In genomic region chr6:27478141-27478705, GRCh38 we compare ENCODE assay signal across 7 cellular contexts. TPM values are rescaled to one million over a fixed set of nuclear protein-coding genes. Genes with fewer than 3 reads are reported as not detected.
DNase-seq lines count a peak whose midpoint lies in the region; ATAC-seq and TF ChIP-seq lines count a peak whose summit lies in the region.

No MANE protein-coding gene starts in this region.

- TF ChIP-seq CTCF in PC-9 (conservative IDR thresholded peaks at IDR 0.05) (no peak), fibroblast of lung (conservative IDR thresholded peaks at IDR 0.05 in 1 of 2, IDR thresholded peaks at IDR 0.05 in 1 of 2; ENCODE audit: low read depth in 1 of 2, low read length in 2 of 2) (no peak), progenitor cell of endocrine pancreas (IDR thresholded peaks at IDR 0.05; ENCODE audit: unreplicated experiment) (no peak)

- POLR2A ChIA-PET in PC-9 (lab: Charles Lee; ENCODE audit: unreplicated experiment), result no interaction called here

- peak overlapping the region; percentile 28 for H3K9ac ChIP-seq in fibroblast of lung (ENCODE audit: insufficient read depth, low read length)
- H3K9ac ChIP-seq in rectal smooth muscle tissue (ENCODE audit: low read length), result peak overlapping the region; percentile 25

- ATAC-seq in GM18868 (IDR thresholded peaks at IDR 0.05; ENCODE audit: unreplicated experiment), result peak; percentile 16
- peak; percentile 23 for ATAC-seq in HG02798 (IDR thresholded peaks at IDR 0.05; ENCODE audit: poor library complexity, unreplicated experiment)

- H4K20me1 ChIP-seq in PC-9 (ENCODE audit: insufficient read depth), result no peaks in the 10 kb centered on the region
- no peaks in the 10 kb centered on the region for H4K20me1 ChIP-seq in fibroblast of lung (ENCODE audit: control insufficient read depth, extremely low read depth, insufficient read depth, low read length)

- no peaks in the 10 kb centered on the region for H3K4me1 Mint-ChIP-seq in progenitor cell of endocrine pancreas (ENCODE audit: low read depth)

- intact Hi-C loops in PC-9 (cut with micrococcal nuclease; ENCODE audit: unreplicated experiment), result loop anchor here (5.0 to 10.0 kb wide), 5 partner anchors 183 to 417 kb away; a partner anchor contains a TSS

- DNase-seq in PC-9, result no peak
- peak; percentile 29 to 43 for DNase-seq in fibroblast of lung (ENCODE audit: low read depth in 2 of 2)
- no peak for DNase-seq in SKM-1 (lab: John Stamatoyannopoulos, UW; ENCODE audit: unreplicated experiment)
- DNase-seq in progenitor cell of endocrine pancreas (ENCODE audit: low spot score, unreplicated experiment), result no peak

- H3K4me2 ChIP-seq in PC-9 (peak overlapping the region; percentile 79), fibroblast of lung (ENCODE audit: extremely low read depth, insufficient read depth, low read length) (peak overlapping the region; percentile 93)

- H3K9me3 Mint-ChIP-seq in progenitor cell of endocrine pancreas (ENCODE audit: low read depth), result no peaks in the 10 kb centered on the region

- H3K79me2 ChIP-seq in PC-9 (ENCODE audit: low read depth), result no peaks in the 10 kb centered on the region
- H3K79me2 ChIP-seq in fibroblast of lung (ENCODE audit: control insufficient read depth, insufficient read depth, low read length), result no peaks in the 10 kb centered on the region

- H3K27me3 ChIP-seq in PC-9 (ENCODE audit: insufficient read depth, low read depth) (no peaks in the 10 kb centered on the region), fibroblast of lung (ENCODE audit: control insufficient read depth, insufficient read depth, low read length) (no peaks in the 10 kb centered on the region), rectal smooth muscle tissue (ENCODE audit: control insufficient read depth, insufficient read depth, low read length) (no peaks in the 10 kb centered on the region)

- CTCF ChIA-PET in PC-9 (lab: Charles Lee), result no interaction called here

- peaks cover 4% of the 10 kb centered on the region for H3K27me3 Mint-ChIP-seq in progenitor cell of endocrine pancreas

- H3K4me3 ChIP-seq in PC-9 (peak overlapping the region; percentile 66), fibroblast of lung (replicated peaks in 1 of 4; ENCODE audit: control extremely low read depth in 1 of 4, insufficient read depth in 1 of 4, low read depth in 3 of 4, low read length in 4 of 4) (peak overlapping the region; percentile 79 to 97 (median 93)), rectal smooth muscle tissue (ENCODE audit: low read length) (peak overlapping the region; percentile 77)

- H3F3A ChIP-seq in PC-9 (ENCODE audit: insufficient read depth, low read depth), result peaks cover 28% of the 10 kb centered on the region

- H2AFZ ChIP-seq in PC-9 (peak overlapping the region; percentile 93), fibroblast of lung (ENCODE audit: low read length) (peak overlapping the region; percentile 65)

- no peaks in the 10 kb centered on the region for H3K9me2 ChIP-seq in PC-9 (ENCODE audit: insufficient read depth)

- BruUV-seq in PC-9 (replicated peaks; lab: Mats Ljungman, UMichigan), result no TSS peak

- H3K27ac Mint-ChIP-seq in progenitor cell of endocrine pancreas, result no peak overlapping the region

- no peaks in the 10 kb centered on the region for H3K36me3 ChIP-seq in PC-9 (ENCODE audit: low read depth)
- no peaks in the 10 kb centered on the region for H3K36me3 ChIP-seq in fibroblast of lung (ENCODE audit: control insufficient read depth, insufficient read depth, low read length)
- no peaks in the 10 kb centered on the region for H3K36me3 ChIP-seq in rectal smooth muscle tissue (ENCODE audit: control insufficient read depth, insufficient read depth, low read length)

- H3K36me3 Mint-ChIP-seq in progenitor cell of endocrine pancreas (ENCODE audit: insufficient read depth), result no peaks in the 10 kb centered on the region

- peak overlapping the region; percentile 82 for H3K27ac ChIP-seq in PC-9
- peak overlapping the region; percentile 98 for H3K27ac ChIP-seq in fibroblast of lung (ENCODE audit: insufficient read depth, low read length)
- peak overlapping the region; percentile 96 for H3K27ac ChIP-seq in rectal smooth muscle tissue (ENCODE audit: low read depth, low read length)

- H3K9me3 ChIP-seq in PC-9 (ENCODE audit: insufficient read depth, low read depth) (no peaks in the 10 kb centered on the region), fibroblast of lung (ENCODE audit: control insufficient read depth, insufficient read depth, low read depth, low read length) (no peaks in the 10 kb centered on the region)

- H3K4me1 ChIP-seq in PC-9 (replicated peaks; ENCODE audit: insufficient read depth) (peaks cover 9% of the 10 kb centered on the region; the same call in 1 of the 2 replicates), fibroblast of lung (ENCODE audit: control insufficient read depth, extremely low read depth, insufficient read depth, low read length) (no peaks in the 10 kb centered on the region), rectal smooth muscle tissue (ENCODE audit: control insufficient read depth, insufficient read depth, low read length) (no peaks in the 10 kb centered on the region)

- no peak overlapping the region for H3K4me3 Mint-ChIP-seq in progenitor cell of endocrine pancreas (ENCODE audit: low read depth)

RNA-seq across cellular contexts. Expression of gene ZNF184, which starts 5.3 kb away (rescaled TPM):
- total RNA-seq in PC-9 (2021) (7.0 and 8.8 TPM in 2 replicates), fibroblast of lung (9.0 and 9.4 TPM in 2 replicates), progenitor cell of endocrine pancreas (17.9 and 18.5 TPM in 2 replicates)
- 4.3 and 5.2 TPM in 2 replicates for polyA plus RNA-seq in fibroblast of lung
- 3.2 and 3.3 TPM in 2 replicates for polyA plus RNA-seq in fibroblast of lung (2012)
- 0.74 and 0.75 TPM in 2 replicates for polyA minus RNA-seq in fibroblast of lung (ENCODE audit: low replicate concordance)

Comparison
In these comparisons a context has a peak if more than half of its experiments do, and no peak if none do; other contexts are left out.
1. DNase-seq: peak in fibroblast of lung (2 of 2); none in PC-9 (0 of 2), SKM-1 (single experiment) and progenitor cell of endocrine pancreas (single experiment).
2. Peak in every context shown above with its lines, with median percentiles within 50 percentile points of each other: H3K27ac ChIP-seq and H3K4me3 ChIP-seq.